In the genomic region with DNA sequence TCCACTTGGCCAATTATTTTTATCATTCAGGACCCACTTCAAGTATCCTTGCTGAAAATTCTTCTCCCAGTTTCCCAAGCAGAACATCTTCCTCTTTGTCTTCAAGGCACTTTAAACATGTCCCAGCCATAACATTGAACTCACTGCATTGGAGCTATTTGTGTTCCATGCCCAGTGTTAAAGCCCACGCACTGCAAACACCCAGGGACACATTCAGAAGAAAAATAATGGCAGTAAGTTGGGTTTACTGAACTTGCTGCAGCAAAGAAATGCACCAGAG, we compare ENCODE assay signal across 11 cellular contexts. TPM values are rescaled to one million over a fixed set of nuclear protein-coding genes. Genes with fewer than 3 reads are reported as not detected.
DNase-seq lines count a peak whose midpoint lies in the region; ATAC-seq and TF ChIP-seq lines count a peak whose summit lies in the region.
"Had no signal": no experiment of that assay in that cellular context is flagged by ENCODE, and none has a peak within 500 bp of the region (broad histone marks: within the 10 kb centered on the region; RNA-seq: fewer than 3 reads in every experiment).

No MANE protein-coding gene starts in this region.

- POLR2A ChIA-PET in activated B cell treated with CpG ODN at 0.5 μM for 24 hours (lab: Charles Lee) = interaction anchor here (0.9 to 3.3 kb wide), 5 partner anchors 49 to 201 kb away, joined by 3 to 35 read pairs (median 7); a partner anchor contains a TSS

- H3K4me1 Mint-ChIP-seq in activated B cell treated with CpG ODN at 0.5 μM for 24 hours (peaks cover 45% of the 10 kb centered on the region), glutamatergic neuron (ENCODE audit: low read depth, unreplicated experiment) (peaks cover 24% of the 10 kb centered on the region)

- intact Hi-C loops in heart right ventricle (cut with DNase I) (loop anchor here (1.0 to 10.0 kb wide), 11 partner anchors 71 to 403 kb away; a partner anchor contains a TSS), Right ventricle myocardium inferior (cut with DNase I) (loop anchor here (2.0 to 5.0 kb wide), 2 partner anchors 69 to 198 kb away; no protein-coding TSS in a partner anchor), activated B cell treated with CpG ODN at 0.5 μM for 24 hours (cut with micrococcal nuclease) (loop anchor here (5.0 kb wide), 2 partner anchors 323 to 1057 kb away; no protein-coding TSS in a partner anchor), transverse colon (cut with DNase I; ENCODE audit: low total_unique reads) (loop anchor here (2.0 to 10.0 kb wide), 2 partner anchors 71 to 411 kb away; a partner anchor contains a TSS)

- H3K36me3 Mint-ChIP-seq in activated B cell treated with CpG ODN at 0.5 μM for 24 hours (ENCODE audit: low read depth) (peaks cover 11% of the 10 kb centered on the region), glutamatergic neuron (ENCODE audit: unreplicated experiment) (no peaks in the 10 kb centered on the region)

- ATAC-seq in heart right ventricle = no peak
- no peak for ATAC-seq in Right ventricle myocardium inferior
- no peak for ATAC-seq in activated B cell treated with CpG ODN at 0.5 μM for 24 hours (ENCODE audit: low read depth)

- in situ Hi-C loops in transverse colon (cut with MboI; ENCODE audit: low pct_ligation_motif_present in 1 of 4, low pct_unique_long_range_greater_than_20kb in 1 of 4, low sequenced_read_pairs in 3 of 4) = loop anchor here (5.0 to 25.0 kb wide), 7 partner anchors 71 to 418 kb away; a partner anchor contains a TSS
- in situ Hi-C loops in HAP-1 (cut with MboI; ENCODE audit: low sequenced_read_pairs) = loop anchor here (10.0 to 25.0 kb wide), 2 partner anchors 301 to 868 kb away; no protein-coding TSS in a partner anchor

- CTCF ChIA-PET in activated B cell treated with CpG ODN at 0.5 μM for 24 hours (lab: Charles Lee) = interaction anchor here (1.0 to 4.7 kb wide), 8 partner anchors 11 to 405 kb away, joined by 3 to 113 read pairs (median 6); no protein-coding TSS in a partner anchor

- H3K27ac ChIP-seq in heart right ventricle (peak overlapping the region in 7 of 10 donors; percentile 24 to 96 (median 92)), transverse colon (peak overlapping the region in 3 of 4 donors; percentile 94 to 96 (median 94))
- H3K27ac ChIP-seq: HL-60 had no signal

- no peaks in the 10 kb centered on the region for H3K36me3 ChIP-seq in heart right ventricle
- no peaks in the 10 kb centered on the region for H3K36me3 ChIP-seq in transverse colon
- H3K36me3 ChIP-seq in HAP-1 (replicated peaks) = peaks cover 3% of the 10 kb centered on the region
- H3K36me3 ChIP-seq: gastrocnemius medialis had no signal

- H3K4me3 Mint-ChIP-seq in activated B cell treated with CpG ODN at 0.5 μM for 24 hours = peak overlapping the region; percentile 92
- H3K4me3 Mint-ChIP-seq in glutamatergic neuron (ENCODE audit: unreplicated experiment) = peak overlapping the region; percentile 67

- no peak for TF ChIP-seq CTCF in heart right ventricle (IDR thresholded peaks at IDR 0.05)
- TF ChIP-seq CTCF in activated B cell treated with CpG ODN at 0.5 μM for 24 hours (IDR thresholded peaks at IDR 0.05) = no peak
- TF ChIP-seq CTCF in glutamatergic neuron (IDR thresholded peaks at IDR 0.05; ENCODE audit: partially characterized antibody, unreplicated experiment) = no peak
- TF ChIP-seq CTCF in transverse colon (IDR thresholded peaks at IDR 0.05) = no peak

- no peak overlapping the region for H3K4me3 ChIP-seq in heart right ventricle
- no peak overlapping the region for H3K4me3 ChIP-seq in transverse colon
- no peak overlapping the region for H3K4me3 ChIP-seq in HAP-1
- H3K4me3 ChIP-seq: gastrocnemius medialis had no signal

- DNase-seq in heart right ventricle = no peak
- no peak for DNase-seq in Right ventricle myocardium inferior (ENCODE audit: missing footprints)
- no peak for DNase-seq in activated B cell treated with CpG ODN at 0.5 μM for 24 hours
- DNase-seq in glutamatergic neuron = no peak
- no peak for DNase-seq in transverse colon
- DNase-seq in DMS53 (lab: John Stamatoyannopoulos, UW) = no peak
- DNase-seq in HAP-1 (ENCODE audit: low spot score in 2 of 2) = no peak
- DNase-seq in NCI-H524 (lab: John Stamatoyannopoulos, UW) = no peak

- no peak for TF ChIP-seq EP300 in transverse colon (IDR thresholded peaks at IDR 0.05; ENCODE audit: low read depth)

- no peaks in the 10 kb centered on the region for H3K27me3 Mint-ChIP-seq in activated B cell treated with CpG ODN at 0.5 μM for 24 hours
- peaks cover 6% of the 10 kb centered on the region for H3K27me3 Mint-ChIP-seq in glutamatergic neuron (ENCODE audit: unreplicated experiment)

- H3K9me3 Mint-ChIP-seq in activated B cell treated with CpG ODN at 0.5 μM for 24 hours (no peaks in the 10 kb centered on the region), glutamatergic neuron (ENCODE audit: unreplicated experiment) (peaks cover 7% of the 10 kb centered on the region)

- H3K27me3 ChIP-seq in heart right ventricle (no peaks in the 10 kb centered on the region), transverse colon (no peaks in the 10 kb centered on the region), HAP-1 (ENCODE audit: low read depth) (no peaks in the 10 kb centered on the region)
- H3K27me3 ChIP-seq: gastrocnemius medialis had no signal

- H3K9me3 ChIP-seq in heart right ventricle (no peaks in the 10 kb centered on the region), transverse colon (no peaks in the 10 kb centered on the region), HAP-1 (no peaks in the 10 kb centered on the region)
- H3K9me3 ChIP-seq: gastrocnemius medialis had no signal

- 75 to 93% methylated on average over 1 of the region's 1 CpG for WGBS in heart right ventricle, 2 donors
- WGBS in transverse colon (ENCODE audit: low coverage in 1 of 2), 2 donors = 77% methylated on average over 1 of the region's 1 CpG; no CpG with 5 or more reads in 1 of the 2 donors

- H3K4me1 ChIP-seq in heart right ventricle = peaks cover 9 to 81% (median 58%) of the 10 kb centered on the region in 9 donors
- H3K4me1 ChIP-seq in transverse colon = peaks cover 15 to 42% (median 20%) of the 10 kb centered on the region in 4 donors
- peaks cover 26% of the 10 kb centered on the region for H3K4me1 ChIP-seq in HAP-1

- H3K27ac Mint-ChIP-seq in activated B cell treated with CpG ODN at 0.5 μM for 24 hours (peak overlapping the region; percentile 27), glutamatergic neuron (ENCODE audit: unreplicated experiment) (no peak overlapping the region)

- TF ChIP-seq POLR2A in transverse colon (IDR thresholded peaks at IDR 0.05) = no peak

RNA-seq across cellular contexts. Expression of a gene that starts 1.6 kb away (rescaled TPM):
- total RNA-seq in heart right ventricle (10 to 100 TPM; 22.5 to 44.6 (median 33.1) TPM), Right ventricle myocardium inferior (26.8 TPM), activated B cell treated with CpG ODN at 0.5 μM for 24 hours (22.3 and 24.9 TPM in 2 replicates), glutamatergic neuron (ENCODE audit: unreplicated experiment) (218 TPM), transverse colon (10 to 100 TPM; 14.9 to 88.6 (median 50.2) TPM)
- 10 to 100 TPM; 15.3 to 48.5 TPM for polyA plus RNA-seq in heart right ventricle

RNA-seq across cellular contexts. Expression of a gene that starts 45.1 kb away (rescaled TPM):
- total RNA-seq in heart right ventricle = 1 to 10 TPM in 4 of 10 donors, under 1 TPM in 4, not detected in 2; 0.28 to 10.0 (median 1.0) TPM
- polyA plus RNA-seq in heart right ventricle = 1 to 10 TPM; 1.2 to 1.5 TPM
- 1.4 TPM for total RNA-seq in Right ventricle myocardium inferior
- 0.86 and 1.0 TPM in 2 replicates for total RNA-seq in activated B cell treated with CpG ODN at 0.5 μM for 24 hours
- not detected for total RNA-seq in glutamatergic neuron (ENCODE audit: unreplicated experiment)
- 1 to 10 TPM in 2 of 4 donors, not detected in 2; 3.2 to 3.3 TPM for total RNA-seq in transverse colon
- polyA plus RNA-seq: BJ had no signal
